1 cellular context compared by ENCODE assay signal in the genomic region with DNA sequence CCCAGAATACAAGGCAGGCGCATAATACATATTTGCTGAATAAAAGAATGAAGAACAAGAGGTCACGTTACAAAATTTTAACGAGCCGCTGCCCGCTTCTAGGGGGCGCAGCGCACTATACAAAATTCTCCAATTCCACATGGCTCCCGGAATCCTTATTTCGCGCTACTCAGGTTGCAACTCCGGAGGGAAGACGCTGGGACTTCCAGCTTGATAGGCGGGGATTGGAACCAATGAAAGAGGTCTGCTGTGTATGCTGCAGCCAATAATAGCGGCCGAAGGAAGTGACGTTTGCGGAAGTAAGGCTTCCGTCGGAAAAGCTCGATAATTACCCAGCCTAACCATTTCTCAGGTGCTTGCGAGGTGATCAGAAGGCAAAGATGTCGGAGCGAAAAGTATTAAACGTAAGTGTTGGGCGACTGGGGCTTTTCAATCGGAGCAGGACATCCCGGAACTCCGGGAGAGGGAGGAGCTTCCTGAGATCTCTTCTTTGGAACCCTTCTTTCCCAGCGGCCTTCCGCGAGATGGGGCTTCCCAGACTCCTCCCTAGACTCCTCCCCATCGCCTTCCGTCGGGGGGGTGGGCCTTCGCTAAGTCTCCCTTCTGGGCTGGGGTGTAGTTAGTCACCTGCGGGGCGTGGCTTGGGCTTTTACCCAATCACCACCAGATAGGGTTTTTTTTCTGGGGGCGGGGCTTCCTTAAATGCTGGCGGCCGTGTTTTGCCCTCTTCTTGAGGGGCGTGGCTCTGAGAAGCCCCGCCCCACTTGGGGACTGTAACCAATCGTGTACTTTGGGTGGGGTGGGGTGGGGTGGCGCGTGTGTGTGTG.
A peak's percentile ranks its signal among the peaks of the same experiment; 100 is the strongest.
TF ChIP-seq lines count a peak whose summit lies in the region.

YJU2 (plus strand) TSS at position 314 of the 827 bp plus-strand sequence; CDS start at position 381, 67 bp downstream.

TF ChIP-seq in K562, 482 proteins besides CTCF, POLR2A, EP300 and RAD21 (continued from another document and continues in another):
- TF ChIP-seq, protein P1, sequence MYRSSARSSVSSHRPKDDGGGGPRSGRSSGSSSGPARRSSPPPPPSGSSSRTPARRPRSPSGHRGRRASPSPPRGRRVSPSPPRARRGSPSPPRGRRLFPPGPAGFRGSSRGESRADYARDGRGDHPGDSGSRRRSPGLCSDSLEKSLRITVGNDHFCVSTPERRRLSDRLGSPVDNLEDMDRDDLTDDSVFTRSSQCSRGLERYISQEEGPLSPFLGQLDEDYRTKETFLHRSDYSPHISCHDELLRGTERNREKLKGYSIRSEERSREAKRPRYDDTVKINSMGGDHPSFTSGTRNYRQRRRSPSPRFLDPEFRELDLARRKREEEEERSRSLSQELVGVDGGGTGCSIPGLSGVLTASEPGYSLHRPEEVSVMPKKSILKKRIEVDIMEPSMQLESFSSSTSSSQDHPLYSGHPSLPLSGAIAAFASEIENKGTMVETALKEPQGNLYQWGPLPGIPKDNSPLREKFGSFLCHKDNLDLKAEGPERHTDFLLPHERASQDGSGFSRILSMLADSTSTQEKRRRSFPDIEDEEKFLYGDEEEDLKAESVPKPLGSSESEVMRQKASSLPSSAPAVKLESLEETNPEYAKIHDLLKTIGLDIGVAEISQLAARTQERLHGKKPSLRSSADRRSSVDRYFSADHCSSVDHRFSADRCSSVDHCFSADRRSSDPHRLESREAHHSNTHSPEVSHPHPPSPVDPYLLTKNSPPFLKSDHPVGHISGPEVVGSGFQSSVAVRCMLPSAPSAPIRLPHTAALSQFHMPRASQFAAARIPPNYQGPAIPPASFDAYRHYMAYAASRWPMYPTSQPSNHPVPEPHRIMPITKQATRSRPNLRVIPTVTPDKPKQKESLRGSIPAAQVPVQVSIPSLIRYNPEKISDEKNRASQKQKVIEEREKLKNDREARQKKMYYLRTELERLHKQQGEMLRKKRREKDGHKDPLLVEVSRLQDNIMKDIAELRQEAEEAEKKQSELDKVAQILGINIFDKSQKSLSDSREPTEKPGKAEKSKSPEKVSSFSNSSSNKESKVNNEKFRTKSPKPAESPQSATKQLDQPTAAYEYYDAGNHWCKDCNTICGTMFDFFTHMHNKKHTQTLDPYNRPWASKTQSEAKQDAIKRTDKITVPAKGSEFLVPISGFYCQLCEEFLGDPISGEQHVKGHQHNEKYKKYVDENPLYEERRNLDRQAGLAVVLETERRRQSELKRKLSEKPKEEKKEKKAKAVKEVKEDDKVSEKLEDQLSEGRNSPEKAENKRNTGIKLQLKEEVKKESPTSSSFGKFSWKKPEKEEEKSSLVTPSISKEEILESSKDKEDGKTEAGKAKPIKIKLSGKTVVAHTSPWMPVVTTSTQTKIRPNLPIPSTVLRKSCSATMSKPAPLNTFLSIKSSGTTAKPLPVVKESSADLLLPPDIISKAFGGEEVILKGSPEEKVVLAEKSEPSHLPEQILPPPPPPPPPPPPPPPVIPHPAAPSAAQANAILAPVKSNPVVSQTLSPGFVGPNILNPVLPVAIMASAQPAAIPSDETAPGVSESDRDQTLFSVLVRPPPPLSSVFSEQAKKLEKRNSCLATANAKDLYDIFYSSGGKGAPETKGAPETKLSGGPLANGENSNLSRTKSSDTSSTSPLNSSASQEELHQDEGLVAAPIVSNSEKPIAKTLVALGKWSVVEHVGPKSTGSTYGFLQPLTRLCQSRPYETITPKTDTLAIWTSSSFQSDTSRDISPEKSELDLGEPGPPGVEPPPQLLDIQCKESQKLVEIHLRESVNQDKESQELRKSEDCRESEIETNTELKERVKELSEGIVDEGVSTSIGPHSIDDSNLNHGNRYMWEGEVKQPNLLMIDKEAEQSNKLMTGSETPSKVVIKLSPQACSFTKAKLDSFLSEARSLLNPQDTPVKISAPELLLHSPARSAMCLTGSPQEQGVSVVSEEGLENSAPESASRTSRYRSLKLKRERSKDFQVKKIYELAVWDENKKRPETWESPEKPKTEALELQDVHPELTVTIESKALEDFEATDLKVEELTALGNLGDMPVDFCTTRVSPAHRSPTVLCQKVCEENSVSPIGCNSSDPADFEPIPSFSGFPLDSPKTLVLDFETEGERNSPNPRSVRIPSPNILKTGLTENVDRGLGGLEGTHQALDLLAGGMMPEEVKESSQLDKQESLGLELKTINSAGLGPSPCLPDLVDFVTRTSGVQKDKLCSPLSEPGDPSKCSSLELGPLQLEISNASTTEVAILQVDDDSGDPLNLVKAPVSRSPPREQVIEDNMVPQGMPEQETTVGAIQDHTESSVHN (IDR thresholded peaks at IDR 0.05; ENCODE audit: borderline replicate concordance in 1 of 2, low read depth in 1 of 2) = 0 out of 4 replicates have a peak, but pooled peaks of 1 of the 2 experiments have one; percentile 39
- TF ChIP-seq HLTF (IDR thresholded peaks at IDR 0.05) (no peak), NR2C2 (CRISPR knock-in tag; IDR thresholded peaks at IDR 0.05) (no peak), NR2C2 (tag; IDR thresholded peaks at IDR 0.05) (peak; percentile 80), NR2C1 (IDR thresholded peaks at IDR 0.05) (peak; percentile 77), NR2C1 (tag; IDR thresholded peaks at IDR 0.05) (peak; percentile 70), CGGBP1 (CRISPR knock-in tag; IDR thresholded peaks at IDR 0.05) (0 out of 2 replicates have a peak, but pooled peaks have one; percentile 8), BHLHE40 (IDR thresholded peaks at IDR 0.05; ENCODE audit: low read length) (peak; percentile 67; the same call in 1 of the 2 replicates), NBN (IDR thresholded peaks at IDR 0.05; ENCODE audit: low read depth) (peak; percentile 86), ATF1 (CRISPR knock-in tag; IDR thresholded peaks at IDR 0.05) (no peak; the same call in 1 of the 2 replicates), ATF1 (tag; IDR thresholded peaks at IDR 0.05) (peak; percentile 99), DPF2 (IDR thresholded peaks at IDR 0.05) (0 out of 2 replicates have a peak, but pooled peaks have one; percentile 42), ZZZ3 (IDR thresholded peaks at IDR 0.05) (no peak; the same call in 1 of the 2 replicates), TCF15 (CRISPR knock-in tag; IDR thresholded peaks at IDR 0.05) (no peak), E2F1 (CRISPR knock-in tag; IDR thresholded peaks at IDR 0.05) (peak; percentile 83), ZNF77 (CRISPR knock-in tag; IDR thresholded peaks at IDR 0.05) (no peak), POLR2H (tag; IDR thresholded peaks at IDR 0.05; ENCODE audit: low read depth) (peak; percentile 95), USF1 (CRISPR knock-in tag; IDR thresholded peaks at IDR 0.05) (peak; percentile 61; the same call in 1 of the 2 replicates), ZNF165 (CRISPR knock-in tag; IDR thresholded peaks at IDR 0.05; ENCODE audit: borderline replicate concordance) (no peak), TBL1XR1 (IDR thresholded peaks at IDR 0.05; ENCODE audit: low read length in 2 of 2) (peak in 1 of 2 experiments; percentile 64; a peak in 2 of 4 replicates), NR3C1 (CRISPR knock-in tag; IDR thresholded peaks at IDR 0.05) (no peak), ARNT (IDR thresholded peaks at IDR 0.05) (peak; percentile 63 to 93; a peak in 3 of 4 replicates), GTF3C2 (IDR thresholded peaks at IDR 0.05; ENCODE audit: borderline replicate concordance, extremely low read depth, insufficient read length) (no peak), PYGO2 (tag; IDR thresholded peaks at IDR 0.05) (no peak), ZNF507 (tag; conservative IDR thresholded peaks at IDR 0.05) (no peak), KDM5B (IDR thresholded peaks at IDR 0.05; ENCODE audit: insufficient replicate concordance, low read depth, low read length) (peak; percentile 29), ZBTB9 (CRISPR knock-in tag; IDR thresholded peaks at IDR 0.05) (0 out of 2 replicates have a peak, but pooled peaks have one; percentile 37), SMARCC2 (IDR thresholded peaks at IDR 0.05; ENCODE audit: low read depth) (peak; percentile 23; the same call in 1 of the 2 replicates)
- TF ChIP-seq, protein P2, sequence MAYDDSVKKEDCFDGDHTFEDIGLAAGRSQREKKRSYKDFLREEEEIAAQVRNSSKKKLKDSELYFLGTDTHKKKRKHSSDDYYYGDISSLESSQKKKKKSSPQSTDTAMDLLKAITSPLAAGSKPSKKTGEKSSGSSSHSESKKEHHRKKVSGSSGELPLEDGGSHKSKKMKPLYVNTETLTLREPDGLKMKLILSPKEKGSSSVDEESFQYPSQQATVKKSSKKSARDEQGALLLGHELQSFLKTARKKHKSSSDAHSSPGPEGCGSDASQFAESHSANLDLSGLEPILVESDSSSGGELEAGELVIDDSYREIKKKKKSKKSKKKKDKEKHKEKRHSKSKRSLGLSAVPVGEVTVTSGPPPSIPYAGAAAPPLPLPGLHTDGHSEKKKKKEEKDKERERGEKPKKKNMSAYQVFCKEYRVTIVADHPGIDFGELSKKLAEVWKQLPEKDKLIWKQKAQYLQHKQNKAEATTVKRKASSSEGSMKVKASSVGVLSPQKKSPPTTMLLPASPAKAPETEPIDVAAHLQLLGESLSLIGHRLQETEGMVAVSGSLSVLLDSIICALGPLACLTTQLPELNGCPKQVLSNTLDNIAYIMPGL (CRISPR knock-in tag; IDR thresholded peaks at IDR 0.05) = peak; percentile 62; the same call in 1 of the 2 replicates
- TF ChIP-seq, protein P3, sequence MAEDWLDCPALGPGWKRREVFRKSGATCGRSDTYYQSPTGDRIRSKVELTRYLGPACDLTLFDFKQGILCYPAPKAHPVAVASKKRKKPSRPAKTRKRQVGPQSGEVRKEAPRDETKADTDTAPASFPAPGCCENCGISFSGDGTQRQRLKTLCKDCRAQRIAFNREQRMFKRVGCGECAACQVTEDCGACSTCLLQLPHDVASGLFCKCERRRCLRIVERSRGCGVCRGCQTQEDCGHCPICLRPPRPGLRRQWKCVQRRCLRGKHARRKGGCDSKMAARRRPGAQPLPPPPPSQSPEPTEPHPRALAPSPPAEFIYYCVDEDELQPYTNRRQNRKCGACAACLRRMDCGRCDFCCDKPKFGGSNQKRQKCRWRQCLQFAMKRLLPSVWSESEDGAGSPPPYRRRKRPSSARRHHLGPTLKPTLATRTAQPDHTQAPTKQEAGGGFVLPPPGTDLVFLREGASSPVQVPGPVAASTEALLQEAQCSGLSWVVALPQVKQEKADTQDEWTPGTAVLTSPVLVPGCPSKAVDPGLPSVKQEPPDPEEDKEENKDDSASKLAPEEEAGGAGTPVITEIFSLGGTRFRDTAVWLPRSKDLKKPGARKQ (CRISPR knock-in tag; IDR thresholded peaks at IDR 0.05) = no peak
